In genomic region chr10:7547825-7548224, GRCh38 we compare ENCODE assay signal across 26 cellular contexts.
DNase-seq lines count a peak whose midpoint lies in the region; ATAC-seq and TF ChIP-seq lines count a peak whose summit lies in the region.
"Had no signal": no experiment of that assay in that cellular context is flagged by ENCODE, and none has a peak within 500 bp of the region (broad histone marks: within the 10 kb centered on the region; RNA-seq: fewer than 3 reads in every experiment).

No MANE protein-coding gene starts in this region.

- peak in 1 of 4 donors; percentile 66 for TF ChIP-seq EP300 in sigmoid colon (IDR thresholded peaks at IDR 0.05)

- WGBS in sigmoid colon, 2 donors = 77 to 81% methylated on average over 6 of the region's 6 CpGs
- WGBS in aorta, 2 donors = 67 to 73% methylated on average over 6 of the region's 6 CpGs

- DNase-seq in Right ventricle myocardium superior (no peak), right atrium auricular region (ENCODE audit: low spot score) (no peak), left ventricle myocardium inferior (no peak), sigmoid colon (peak; percentile 79), aorta (no peak), NOMO-1 treated with DMSO at 0.1 percent for 48 hours (lab: John Stamatoyannopoulos, UW; ENCODE audit: unreplicated experiment) (no peak), NCI-H146 (lab: John Stamatoyannopoulos, UW) (no peak)
- DNase-seq: activated CD4-positive, alpha-beta T cell treated with anti-CD3 and anti-CD28 coated beads, Interleukin-2, amount 10 ng/mL, durations not matched to agents 7 days and 5 days; activated effector memory CD4-positive, alpha-beta T cell treated with anti-CD3 and anti-CD28 coated beads, Interleukin-2, amount 50 U/mL, for 16 hours; activated naive CD8-positive, alpha-beta T cell treated with anti-CD3 and anti-CD28 coated beads for 36 hours; activated T-cell treated with anti-CD3 and anti-CD28 coated beads, Interleukin-2, amount 50 U/mL, for 24 hours; AML-193; CD4-positive, alpha-beta T cell; central memory CD4-positive, alpha-beta T cell; DMS79 treated with DMSO at 0.1 percent for 48 hours; GDM1; Karpas-422; left colon; NCI-H1436; NCI-H446; NCI-H774 had no signal

- H3K36me3 ChIP-seq in right atrium auricular region (no peaks in the 10 kb centered on the region), left ventricle myocardium inferior (no peaks in the 10 kb centered on the region), sigmoid colon (no peaks in the 10 kb centered on the region), aorta (ENCODE audit: control insufficient read depth in 1 of 2, insufficient read depth in 2 of 2, low read length in 1 of 2) (no peaks in the 10 kb centered on the region)
- H3K36me3 ChIP-seq: neutrophil, suprapubic skin, vagina had no signal

- TF ChIP-seq CTCF in right atrium auricular region (IDR thresholded peaks at IDR 0.05) = no peak
- TF ChIP-seq CTCF in left ventricle myocardium inferior (IDR thresholded peaks at IDR 0.05; ENCODE audit: borderline replicate concordance) = no peak
- no peak for TF ChIP-seq CTCF in sigmoid colon (IDR thresholded peaks at IDR 0.05)

- peak overlapping the region in 1 of 2 donors; percentile 49 for H3K27ac ChIP-seq in right atrium auricular region
- peak overlapping the region; percentile 61 for H3K27ac ChIP-seq in left ventricle myocardium inferior (replicated peaks)
- H3K27ac ChIP-seq in sigmoid colon = peak overlapping the region; percentile 22 to 87 (median 72)
- H3K27ac ChIP-seq in aorta (ENCODE audit: low read depth in 1 of 2, low read length in 2 of 2) = no peak overlapping the region
- H3K27ac ChIP-seq: neutrophil, suprapubic skin, vagina had no signal

- H3K4me3 ChIP-seq in right atrium auricular region (no peak overlapping the region), left ventricle myocardium inferior (no peak overlapping the region), sigmoid colon (no peak overlapping the region), aorta (ENCODE audit: low read length in 2 of 2) (no peak overlapping the region)
- H3K4me3 ChIP-seq: suprapubic skin, vagina had no signal

- TF ChIP-seq POLR2A in sigmoid colon (IDR thresholded peaks at IDR 0.05) = no peak

- ATAC-seq in Right ventricle myocardium superior (ENCODE audit: poor library complexity) (peak; percentile 51), aorta (ENCODE audit: low FRiP score) (peak; percentile 52), GM21723 (IDR thresholded peaks at IDR 0.05; ENCODE audit: unreplicated experiment) (no peak)
- ATAC-seq: left colon; stimulated activated memory B cell treated with anti-CD40 and anti-IgM and Interleukin-4, amounts not matched to agents 10 μg/mL and 1 μg/mL and 100 μg/mL, for 72 hours had no signal

- peaks cover 0 to 32% of the 10 kb centered on the region in 2 donors for H3K4me1 ChIP-seq in right atrium auricular region
- peaks cover 28% of the 10 kb centered on the region for H3K4me1 ChIP-seq in left ventricle myocardium inferior
- peaks cover 0 to 74% (median 62%) of the 10 kb centered on the region in 4 donors for H3K4me1 ChIP-seq in sigmoid colon
- no peaks in the 10 kb centered on the region for H3K4me1 ChIP-seq in aorta (ENCODE audit: control insufficient read depth in 1 of 2, insufficient read depth in 2 of 2, low read length in 2 of 2)
- H3K4me1 ChIP-seq: vagina had no signal

- H3K9me3 ChIP-seq in right atrium auricular region = no peaks in the 10 kb centered on the region
- H3K9me3 ChIP-seq in left ventricle myocardium inferior (replicated peaks) = no peaks in the 10 kb centered on the region
- H3K9me3 ChIP-seq in sigmoid colon = no peaks in the 10 kb centered on the region
- H3K9me3 ChIP-seq in aorta (ENCODE audit: control insufficient read depth, low read length) = no peaks in the 10 kb centered on the region
- H3K9me3 ChIP-seq: neutrophil, suprapubic skin, vagina had no signal

- intact Hi-C loops in Right ventricle myocardium superior (cut with DNase I) = no loop called here
- intact Hi-C loops in left ventricle myocardium inferior (cut with micrococcal nuclease) = no loop called here
- intact Hi-C loops in sigmoid colon (cut with DNase I) = no loop called here
- intact Hi-C loops in aorta (cut with DNase I) = no loop called here

- H3K27me3 ChIP-seq in right atrium auricular region (no peaks in the 10 kb centered on the region), left ventricle myocardium inferior (ENCODE audit: low read depth) (no peaks in the 10 kb centered on the region), sigmoid colon (no peaks in the 10 kb centered on the region), aorta (ENCODE audit: control insufficient read depth in 1 of 2, insufficient read depth in 2 of 2, low read length in 1 of 2) (no peaks in the 10 kb centered on the region)
- H3K27me3 ChIP-seq: neutrophil, suprapubic skin, vagina had no signal

Comparison
In these comparisons a context has a peak if more than half of its experiments do, and no peak if none do; other contexts are left out.
1. H3K27ac ChIP-seq: peak in left ventricle myocardium inferior (single experiment) and sigmoid colon (4 of 4); none in aorta (0 of 2).